Comparison of ENCODE assay signal across 8 cellular contexts in the genomic region with DNA sequence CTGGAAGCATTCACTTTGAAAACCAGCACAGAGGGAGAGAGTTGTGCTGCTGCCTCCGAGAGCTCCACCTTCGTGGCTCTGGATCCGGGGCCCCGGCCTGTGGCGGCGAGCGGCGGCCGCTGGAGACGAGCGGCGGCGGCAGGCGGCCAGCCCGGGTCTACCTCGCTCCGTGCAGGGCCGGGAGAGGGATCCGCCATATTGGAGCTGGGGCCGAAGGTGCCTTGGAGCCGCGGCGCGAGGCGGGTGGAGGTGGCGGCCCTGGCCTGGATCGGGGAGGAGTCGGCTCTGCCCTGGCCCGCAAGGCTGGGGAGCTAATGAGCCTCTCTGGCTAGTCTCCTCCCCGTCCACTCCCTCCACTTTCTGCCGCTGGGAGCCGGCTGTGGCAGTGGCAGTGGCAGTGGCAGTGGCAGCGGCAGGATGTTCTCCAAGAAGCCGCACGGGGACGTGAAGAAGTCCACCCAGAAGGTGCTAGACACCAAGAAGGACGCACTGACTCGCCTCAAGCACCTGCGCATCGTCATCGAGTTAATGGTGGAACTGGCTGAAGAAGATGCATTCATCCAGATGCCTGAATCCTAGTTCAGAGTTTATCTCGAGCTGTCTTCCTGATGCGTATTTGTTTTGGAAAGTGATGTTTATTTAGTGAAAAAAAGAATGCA. TPM values are rescaled to one million over a fixed set of nuclear protein-coding genes. Genes with fewer than 3 reads are reported as not detected.
DNase-seq lines count a peak whose midpoint lies in the region; ATAC-seq and TF ChIP-seq lines count a peak whose summit lies in the region.
"Not testable (repeated sequence)": the region's sequence is repeated elsewhere in the genome, so short reads cannot be mapped to it uniquely, and the experiment has no call there.

No MANE protein-coding gene starts in this region.

- not testable (repeated sequence) for H3K27ac Mint-ChIP-seq in activated CD4-positive, alpha-beta T cell treated with anti-CD3 and anti-CD28 coated beads for 36 hours

- not testable (repeated sequence) for H3K36me3 Mint-ChIP-seq in activated CD4-positive, alpha-beta T cell treated with anti-CD3 and anti-CD28 coated beads for 36 hours (ENCODE audit: low read depth)

- CTCF ChIA-PET in activated CD4-positive, alpha-beta T cell treated with anti-CD3 and anti-CD28 coated beads for 36 hours (lab: Charles Lee), result interaction anchor here (0.9 kb wide), 1 partner anchor 21 kb away, joined by 3 read pairs; no protein-coding TSS in a partner anchor

- not testable (repeated sequence) for H3K27me3 ChIP-seq in parathyroid adenoma (ENCODE audit: control insufficient read depth, insufficient read depth, low read length); tibial nerve

- peak; percentile 69 for ATAC-seq in HG02588 (IDR thresholded peaks at IDR 0.05; ENCODE audit: unreplicated experiment)
- ATAC-seq in activated CD4-positive, alpha-beta T cell treated with anti-CD3 and anti-CD28 coated beads for 36 hours, result peak; percentile 95
- peak; percentile 82 for ATAC-seq in left ventricle myocardium superior

- not testable (repeated sequence) for TF ChIP-seq CTCF in GM12865 (IDR thresholded peaks at IDR 0.05; ENCODE audit: insufficient read depth, low read depth, low read length, missing control alignments); parathyroid adenoma (IDR thresholded peaks at IDR 0.05); tibial nerve (IDR thresholded peaks at IDR 0.05)

- H3K79me2 ChIP-seq in parathyroid adenoma, result not testable (repeated sequence)

- not testable (repeated sequence) for H3K4me2 ChIP-seq in parathyroid adenoma (ENCODE audit: low read length)

- WGBS in tibial nerve, 2 donors, result 91 to 99% methylated on average over 37 to 42 of the region's 43 CpGs

- H3K9ac ChIP-seq in parathyroid adenoma, result not testable (repeated sequence)

- H2AFZ ChIP-seq in parathyroid adenoma, result not testable (repeated sequence)

- H3K4me1 ChIP-seq in parathyroid adenoma, tibial nerve: not testable (repeated sequence)

- intact Hi-C loops in activated CD4-positive, alpha-beta T cell treated with anti-CD3 and anti-CD28 coated beads for 36 hours (cut with DNase I, micrococcal nuclease); left ventricle myocardium superior (cut with micrococcal nuclease): not testable (repeated sequence)

- POLR2A ChIA-PET in activated CD4-positive, alpha-beta T cell treated with anti-CD3 and anti-CD28 coated beads for 36 hours (lab: Charles Lee), result not testable (repeated sequence)

- not testable (repeated sequence) for H3K4me3 ChIP-seq in GM12865 (ENCODE audit: low read depth, low read length); parathyroid adenoma (ENCODE audit: low read depth, low read length)
- H3K4me3 ChIP-seq in tibial nerve, result peak overlapping the region in 3 of 4 donors; percentile 27 to 54 (median 41)

- peak overlapping the region; percentile 54 for H3K27ac ChIP-seq in parathyroid adenoma
- peak overlapping the region in 3 of 4 donors; percentile 75 to 80 (median 77) for H3K27ac ChIP-seq in tibial nerve

- DNase-seq in GM12865 (ENCODE audit: low read depth) (peak; percentile 57), NAMALWA (ENCODE audit: low spot score) (peak; percentile 20), astrocyte of the hippocampus (ENCODE audit: low read depth, low spot score) (peak; percentile 52), left ventricle myocardium superior (peak; percentile 52)
- DNase-seq in activated CD4-positive, alpha-beta T cell treated with anti-CD3 and anti-CD28 coated beads for 36 hours, result peak; percentile 48
- DNase-seq in tibial nerve (ENCODE audit: low spot score in 2 of 2), result not testable (repeated sequence)

- H3K9me3 Mint-ChIP-seq in activated CD4-positive, alpha-beta T cell treated with anti-CD3 and anti-CD28 coated beads for 36 hours (ENCODE audit: low read depth), result not testable (repeated sequence)

- TF ChIP-seq POLR2A in tibial nerve (IDR thresholded peaks at IDR 0.05), result not testable (repeated sequence)

- H3K9me3 ChIP-seq in parathyroid adenoma (ENCODE audit: control insufficient read depth, low read length); tibial nerve: not testable (repeated sequence)

- H3K4me3 Mint-ChIP-seq in activated CD4-positive, alpha-beta T cell treated with anti-CD3 and anti-CD28 coated beads for 36 hours, result not testable (repeated sequence)

- TF ChIP-seq EP300 in tibial nerve (IDR thresholded peaks at IDR 0.05), result not testable (repeated sequence)

- H3K4me1 Mint-ChIP-seq in activated CD4-positive, alpha-beta T cell treated with anti-CD3 and anti-CD28 coated beads for 36 hours, result not testable (repeated sequence)

- not testable (repeated sequence) for H3K27me3 Mint-ChIP-seq in activated CD4-positive, alpha-beta T cell treated with anti-CD3 and anti-CD28 coated beads for 36 hours

- not testable (repeated sequence) for H3K36me3 ChIP-seq in parathyroid adenoma (ENCODE audit: control insufficient read depth, insufficient read depth, low read length)
- H3K36me3 ChIP-seq in tibial nerve, result peaks cover 0 to 18% (median 0%) of the 10 kb centered on the region in 3 donors

RNA-seq across cellular contexts. Expression of a gene that starts 38.1 kb away (rescaled TPM):
- 10 to 100 TPM; 12.1 to 16.0 TPM for total RNA-seq in activated CD4-positive, alpha-beta T cell treated with anti-CD3 and anti-CD28 coated beads for 36 hours
- total RNA-seq in left ventricle myocardium superior (8.8 TPM), tibial nerve (10 to 100 TPM in 3 of 4 donors, 1 to 10 TPM in 1; 8.6 to 18.2 (median 14.0) TPM)
